9 cellular contexts compared by ENCODE assay signal in genomic region chr14:65927871-65928270, GRCh38.
A peak's percentile ranks its signal among the peaks of the same experiment; 100 is the strongest.
DNase-seq lines count a peak whose midpoint lies in the region; ATAC-seq and TF ChIP-seq lines count a peak whose summit lies in the region.
"Had no signal": no experiment of that assay in that cellular context is flagged by ENCODE, and none has a peak within 500 bp of the region (broad histone marks: within the 10 kb centered on the region; RNA-seq: fewer than 3 reads in every experiment).

No MANE protein-coding gene starts in this region.

- no peak for TF ChIP-seq CTCF in neural progenitor cell (IDR thresholded peaks at IDR 0.05)
- TF ChIP-seq CTCF in upper lobe of right lung (IDR thresholded peaks at IDR 0.05), result no peak

- H3K4me3 ChIP-seq in neural progenitor cell (no peak overlapping the region), upper lobe of right lung (no peak overlapping the region)

- H4K20me1 ChIP-seq in neural progenitor cell (ENCODE audit: low read depth), result no peaks in the 10 kb centered on the region

- peaks cover 15% of the 10 kb centered on the region for H3K4me1 Mint-ChIP-seq in neural progenitor cell

- ATAC-seq in upper lobe of right lung, result peak; percentile 53
- ATAC-seq in GM18907 (IDR thresholded peaks at IDR 0.05; ENCODE audit: unreplicated experiment), result no peak
- no peak for ATAC-seq in HG02852 (IDR thresholded peaks at IDR 0.05; ENCODE audit: unreplicated experiment)

- no peak overlapping the region for H3K27ac ChIP-seq in neural progenitor cell
- no peak overlapping the region for H3K27ac ChIP-seq in upper lobe of right lung
- H3K27ac ChIP-seq: 22Rv1 had no signal

- H3K27me3 ChIP-seq in neural progenitor cell, result no peaks in the 10 kb centered on the region
- no peaks in the 10 kb centered on the region for H3K27me3 ChIP-seq in upper lobe of right lung

- intact Hi-C loops in upper lobe of right lung (cut with DNase I), result no loop called here
- intact Hi-C loops in cardiac septum (cut with DNase I), result no loop called here

- no peaks in the 10 kb centered on the region for H3K9me3 ChIP-seq in neural progenitor cell (ENCODE audit: low read depth)
- no peaks in the 10 kb centered on the region for H3K9me3 ChIP-seq in upper lobe of right lung

- H3K79me2 ChIP-seq in neural progenitor cell (ENCODE audit: low read depth), result no peaks in the 10 kb centered on the region

- no peaks in the 10 kb centered on the region for H3K27me3 Mint-ChIP-seq in neural progenitor cell (ENCODE audit: insufficient read depth, low read depth)

- H3K4me1 ChIP-seq in neural progenitor cell (peaks cover 23% of the 10 kb centered on the region), upper lobe of right lung (no peaks in the 10 kb centered on the region)

- no peak overlapping the region for H3K4me3 Mint-ChIP-seq in neural progenitor cell

- H3K9me3 Mint-ChIP-seq in neural progenitor cell, result peaks cover 6% of the 10 kb centered on the region

- H3K36me3 ChIP-seq in neural progenitor cell (no peaks in the 10 kb centered on the region), upper lobe of right lung (no peaks in the 10 kb centered on the region)

- no peaks in the 10 kb centered on the region for H3K36me3 Mint-ChIP-seq in neural progenitor cell

- H3K4me2 ChIP-seq in neural progenitor cell, result peak overlapping the region; percentile 20

- no peaks in the 10 kb centered on the region for H3F3A ChIP-seq in neural progenitor cell (ENCODE audit: low read depth)

- no peak overlapping the region for H3K9ac ChIP-seq in neural progenitor cell

- no peak overlapping the region for H3K27ac Mint-ChIP-seq in neural progenitor cell

- DNase-seq in DMS53 (lab: John Stamatoyannopoulos, UW), result peak; percentile 10
- no peak for DNase-seq in DMS53 treated with DMSO at 0.1 percent for 48 hours (lab: John Stamatoyannopoulos, UW; ENCODE audit: unreplicated experiment)
- DNase-seq in activated T-cell treated with anti-CD3 and anti-CD28 coated beads, Interleukin-2, amount 50 U/mL, for 1 hour, result peak; percentile 63
- peak; percentile 34 for DNase-seq in neural progenitor cell (ENCODE audit: low spot score)
- DNase-seq in upper lobe of right lung, result no peak
- no peak for DNase-seq in cardiac septum (ENCODE audit: low spot score)

- H2AFZ ChIP-seq in neural progenitor cell (replicated peaks), result peak overlapping the region; percentile 77

Comparison
In these comparisons a context has a peak if more than half of its experiments do, and no peak if none do; other contexts are left out.
1. DNase-seq: peak in DMS53 (single experiment), activated T-cell treated with anti-CD3 and anti-CD28 coated beads, Interleukin-2, amount 50 U/mL, for 1 hour (single experiment) and neural progenitor cell (single experiment); none in DMS53 treated with DMSO at 0.1 percent for 48 hours (single experiment), upper lobe of right lung (single experiment) and cardiac septum (single experiment).